ENCODE assay signal across 8 cellular contexts in genomic region chr16:24253192-24253591, GRCh38.
DNase-seq lines count a peak whose midpoint lies in the region; ATAC-seq and TF ChIP-seq lines count a peak whose summit lies in the region.

No MANE protein-coding gene starts in this region.

- no peak for ATAC-seq in HG03469 (IDR thresholded peaks at IDR 0.05; ENCODE audit: unreplicated experiment)

- no peak for TF ChIP-seq CTCF in coronary artery (IDR thresholded peaks at IDR 0.05)

- DNase-seq in EL (peak; percentile 30), HUDEP-2 (lab: John Stamatoyannopoulos, UW; ENCODE audit: unreplicated experiment in 76 of 76) (peak in 49 of 76 experiments; percentile 1 to 67 (median 25)), RPMI8226 (peak; percentile 64), amniotic epithelial cell (ENCODE audit: low read depth) (peak; percentile 5), iPS DF 19.7 (ENCODE audit: low read depth, low spot score) (peak; percentile 81), coronary artery (ENCODE audit: low spot score) (no peak)
- peak in 3 of 4 experiments; percentile 4 to 8 (median 6) for DNase-seq in stimulated activated CD4-positive, alpha-beta T cell treated with anti-CD3 and anti-CD28 coated beads, Interleukin-1b, Interleukin-23, amount 100 ng/mL, for 24 hours (ENCODE audit: low read depth in 4 of 4, low spot score in 1 of 4)

- H3K27ac ChIP-seq in coronary artery = no peak overlapping the region

- H3K4me3 ChIP-seq in coronary artery = no peak overlapping the region
